28 cellular contexts compared by ENCODE assay signal in the genomic region with DNA sequence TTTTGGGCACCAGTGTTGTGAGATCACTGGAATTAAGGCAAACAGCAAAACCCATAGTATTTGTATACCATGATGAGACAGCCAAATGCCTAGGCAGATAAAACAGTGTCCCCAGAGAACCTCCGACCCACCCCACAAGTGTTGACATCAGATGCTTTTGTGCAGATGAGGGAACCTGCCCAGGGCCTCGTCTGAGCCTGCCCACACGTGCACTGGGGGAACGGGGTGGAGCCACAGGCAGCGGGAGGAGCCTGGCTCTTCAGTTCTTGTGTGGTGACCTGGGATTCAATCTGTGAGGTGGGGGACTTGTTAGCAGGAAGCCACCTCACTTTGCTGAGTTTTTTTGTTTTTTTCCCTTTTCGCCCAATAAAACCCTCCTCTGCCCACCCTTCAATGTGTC.
"Had no signal": no experiment of that assay in that cellular context is flagged by ENCODE, and none has a peak within 500 bp of the region (broad histone marks: within the 10 kb centered on the region; RNA-seq: fewer than 3 reads in every experiment).

No MANE protein-coding gene starts in this region.

- H3K4me3 Mint-ChIP-seq: activated B cell treated with CpG ODN at 0.5 μM for 24 hours; activated CD4-positive, alpha-beta T cell treated with anti-CD3 and anti-CD28 coated beads, Interleukin-2, amount 10 ng/mL, durations not matched to agents 24 days and 14 days; activated CD8-positive, alpha-beta memory T cell treated with anti-CD3 and anti-CD28 coated beads, Interleukin-2, amount 10 ng/mL, durations not matched to agents 7 days and 5 days; activated naive CD4-positive, alpha-beta T cell treated with anti-CD3 and anti-CD28 coated beads, Interleukin-2, amount 50 U/mL, for 24 hours; activated naive CD8-positive, alpha-beta T cell treated with anti-CD3 and anti-CD28 coated beads, Interleukin-2, amount 50 U/mL, for 24 hours; activated T-cell treated with anti-CD3 and anti-CD28 coated beads, Interleukin-2, amount 50 U/mL, for 24 hours; activated T-helper 1 cell treated with anti-CD3 and anti-CD28 coated beads, Interleukin-12 subunit alpha, Interleukin-12 subunit beta, Interleukin-2, Interleukin-4 antibody, amounts not matched to agents 30 ng/mL and 10 ng/mL and 1 ng/mL, durations not matched to agents 14 hours and 24 hours and 36 hours; central memory CD8-positive, alpha-beta T cell; T-helper 1 cell treated with Interleukin-12 subunit alpha and Interleukin-12 subunit beta and Interleukin-4 antibody, amounts not matched to agents 30 μg/mL and 1 μg/mL, for 36 hours had no signal

- H3K9me3 Mint-ChIP-seq: activated CD4-positive, alpha-beta T cell treated with anti-CD3 and anti-CD28 coated beads, Interleukin-2, amount 10 ng/mL, durations not matched to agents 24 days and 14 days; activated naive CD4-positive, alpha-beta T cell treated with anti-CD3 and anti-CD28 coated beads, Interleukin-2, amount 50 U/mL, for 24 hours; activated T-helper 1 cell treated with anti-CD3 and anti-CD28 coated beads, Interleukin-12 subunit alpha, Interleukin-12 subunit beta, Interleukin-2, Interleukin-4 antibody, amounts not matched to agents 30 ng/mL and 10 ng/mL and 1 ng/mL, durations not matched to agents 14 hours and 24 hours and 36 hours; central memory CD8-positive, alpha-beta T cell; T-helper 1 cell treated with Interleukin-12 subunit alpha and Interleukin-12 subunit beta and Interleukin-4 antibody, amounts not matched to agents 30 μg/mL and 1 μg/mL, for 36 hours had no signal

- H3K27me3 ChIP-seq: ascending aorta, body of pancreas had no signal

- H3K4me1 ChIP-seq: ascending aorta, body of pancreas, SJSA1 had no signal

- DNase-seq: activated B cell treated with CpG ODN at 0.5 μM for 24 hours; activated CD4-positive, alpha-beta T cell treated with anti-CD3 and anti-CD28 coated beads for 1 hour; activated CD4-positive, alpha-beta T cell treated with anti-CD3 and anti-CD28 coated beads, Interleukin-2, amount 10 ng/mL, durations not matched to agents 24 days and 14 days; activated CD4-positive, alpha-beta T cell treated with anti-CD3 and anti-CD28 coated beads, Interleukin-2, amount 50 U/mL, for 48 hours; activated CD8-positive, alpha-beta memory T cell treated with anti-CD3 and anti-CD28 coated beads, Interleukin-2, amount 10 ng/mL, durations not matched to agents 7 days and 5 days; activated effector memory CD4-positive, alpha-beta T cell treated with Interleukin-2 at 50 U/mL for 16 hours; activated naive CD4-positive, alpha-beta T cell; activated naive CD8-positive, alpha-beta T cell treated with anti-CD3 and anti-CD28 coated beads, Interleukin-2, amount 50 U/mL, for 24 hours; activated T-cell treated with anti-CD3 and anti-CD28 coated beads, Interleukin-2, amount 50 U/mL, for 24 hours; amniotic stem cell; body of pancreas; Kasumi-1; NCI-H1048; NCI-H146; NCI-H187 treated with DMSO at 0.1 percent for 48 hours; NCI-H2081 treated with DMSO at 0.1 percent for 48 hours; NCI-H345; NCI-H510A; NCI-H526 treated with DMSO at 0.1 percent for 48 hours; PC-3; SHP77 had no signal

- H3K36me3 Mint-ChIP-seq: activated naive CD4-positive, alpha-beta T cell treated with anti-CD3 and anti-CD28 coated beads, Interleukin-2, amount 50 U/mL, for 24 hours had no signal

- H3K36me3 ChIP-seq: ascending aorta, SJSA1 had no signal

- H3K9me3 ChIP-seq: ascending aorta, body of pancreas, SJSA1 had no signal

- H3K27ac Mint-ChIP-seq: activated B cell treated with CpG ODN at 0.5 μM for 24 hours; activated CD4-positive, alpha-beta T cell treated with anti-CD3 and anti-CD28 coated beads, Interleukin-2, amount 10 ng/mL, durations not matched to agents 24 days and 14 days; activated CD8-positive, alpha-beta memory T cell treated with anti-CD3 and anti-CD28 coated beads, Interleukin-2, amount 10 ng/mL, durations not matched to agents 7 days and 5 days; activated naive CD4-positive, alpha-beta T cell treated with anti-CD3 and anti-CD28 coated beads, Interleukin-2, amount 50 U/mL, for 24 hours; activated naive CD8-positive, alpha-beta T cell treated with anti-CD3 and anti-CD28 coated beads, Interleukin-2, amount 50 U/mL, for 24 hours; activated T-cell treated with anti-CD3 and anti-CD28 coated beads, Interleukin-2, amount 50 U/mL, for 24 hours; activated T-helper 1 cell treated with anti-CD3 and anti-CD28 coated beads, Interleukin-12 subunit alpha, Interleukin-12 subunit beta, Interleukin-2, Interleukin-4 antibody, amounts not matched to agents 30 ng/mL and 10 ng/mL and 1 ng/mL, durations not matched to agents 14 hours and 24 hours and 36 hours; T-helper 1 cell treated with Interleukin-12 subunit alpha and Interleukin-12 subunit beta and Interleukin-4 antibody, amounts not matched to agents 30 μg/mL and 1 μg/mL, for 36 hours had no signal

- H3K4me1 Mint-ChIP-seq: activated B cell treated with CpG ODN at 0.5 μM for 24 hours; activated CD4-positive, alpha-beta T cell treated with anti-CD3 and anti-CD28 coated beads, Interleukin-2, amount 10 ng/mL, durations not matched to agents 24 days and 14 days; activated naive CD4-positive, alpha-beta T cell treated with anti-CD3 and anti-CD28 coated beads, Interleukin-2, amount 50 U/mL, for 24 hours; activated naive CD8-positive, alpha-beta T cell treated with anti-CD3 and anti-CD28 coated beads, Interleukin-2, amount 50 U/mL, for 24 hours; central memory CD8-positive, alpha-beta T cell had no signal

- H3K4me3 ChIP-seq: ascending aorta, body of pancreas, SJSA1 had no signal

- H3K27ac ChIP-seq: ascending aorta, body of pancreas, SJSA1 had no signal

- ATAC-seq: activated CD8-positive, alpha-beta memory T cell treated with anti-CD3 and anti-CD28 coated beads, Interleukin-2, amount 10 ng/mL, durations not matched to agents 7 days and 5 days; activated naive CD8-positive, alpha-beta T cell treated with anti-CD3 and anti-CD28 coated beads, Interleukin-2, amount 50 U/mL, for 24 hours; body of pancreas; PC-3; SK-N-SH treated with all-trans-retinoic acid at 6 μM for 48 hours had no signal
